ENCODE assay signal across 9 cellular contexts in the genomic region with DNA sequence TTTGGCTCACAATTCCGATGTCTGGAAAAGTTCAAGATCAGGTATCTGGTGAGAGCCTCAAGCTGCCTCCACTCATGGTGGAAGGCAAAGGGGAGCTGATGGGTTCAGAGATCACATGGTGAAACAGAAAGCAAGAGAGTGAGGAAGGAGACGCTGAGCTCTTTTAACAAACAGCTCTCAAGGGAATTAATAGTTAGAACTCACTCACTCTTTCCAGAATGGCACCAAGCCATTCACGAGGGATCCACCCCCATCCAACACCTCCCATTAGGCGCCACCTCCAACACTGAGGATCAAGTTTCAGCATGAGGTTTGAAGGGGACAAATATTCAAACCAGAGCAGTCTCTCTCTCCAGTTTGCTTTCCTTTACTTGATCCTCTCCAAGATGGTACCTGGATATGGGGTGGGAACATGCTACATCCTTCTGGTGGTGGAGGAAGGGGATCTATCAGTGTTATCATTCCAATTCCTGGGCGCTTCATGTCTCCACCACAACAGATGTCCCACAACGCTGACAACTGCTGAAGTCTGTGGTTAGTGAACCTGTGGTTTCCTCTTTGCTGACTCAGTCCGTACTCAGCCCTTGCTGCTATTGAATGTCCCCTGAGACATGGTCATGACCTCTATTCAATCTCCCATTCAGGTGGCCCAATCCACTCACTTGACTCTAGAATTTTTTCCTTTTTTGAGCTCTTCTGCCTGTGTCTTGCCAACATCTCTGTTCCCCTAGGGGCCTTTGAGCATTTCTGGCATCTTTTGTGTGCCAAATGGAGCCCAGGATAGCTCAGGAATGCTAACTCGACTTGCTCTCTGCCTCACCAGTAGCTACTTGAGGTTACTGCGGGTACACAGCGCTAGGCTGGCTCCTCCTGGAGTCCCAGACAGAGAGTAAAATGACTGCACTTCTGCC.
A peak's percentile ranks its signal among the peaks of the same experiment; 100 is the strongest.
DNase-seq lines count a peak whose midpoint lies in the region; ATAC-seq, FAIRE-seq and TF ChIP-seq lines count a peak whose summit lies in the region.
"Had no signal": no experiment of that assay in that cellular context is flagged by ENCODE, and none has a peak within 500 bp of the region (broad histone marks: within the 10 kb centered on the region; RNA-seq: fewer than 3 reads in every experiment).

No MANE protein-coding gene starts in this region.

- no peak for TF ChIP-seq CTCF in D721Med (IDR thresholded peaks at IDR 0.05; ENCODE audit: insufficient read depth, missing control alignments)

- FAIRE-seq in D721Med (lab: Jason Lieb, UNC) = no peak

- in situ Hi-C loops in G401 (cut with HindIII; ENCODE audit: low sequenced_read_pairs) = no loop called here

- ATAC-seq in GM18858 (IDR thresholded peaks at IDR 0.05; ENCODE audit: unreplicated experiment) (peak; percentile 94), HG02943 (IDR thresholded peaks at IDR 0.05; ENCODE audit: low read depth, unreplicated experiment) (peak; percentile 90)

- peak; percentile 21 to 38 for DNase-seq in AML-193 (lab: John Stamatoyannopoulos, UW)
- DNase-seq in NCI-H2029 (lab: John Stamatoyannopoulos, UW) = peak; percentile 20
- peak; percentile 37 to 56 for DNase-seq in activated CD4-positive, alpha-beta T cell treated with anti-CD3 and anti-CD28 coated beads, Interleukin-2, amount 50 U/mL, for 48 hours
- DNase-seq in hepatic stellate cell (ENCODE audit: low spot score) = peak; percentile 3
- DNase-seq in G401 (ENCODE audit: low spot score) = no peak
- DNase-seq in D721Med (ENCODE audit: insufficient read length, low spot score) = no peak
- DNase-seq: heart left ventricle had no signal

Comparison
In these comparisons a context has a peak if more than half of its experiments do, and no peak if none do; other contexts are left out.
1. DNase-seq: peak in AML-193 (2 of 2), NCI-H2029 (single experiment), activated CD4-positive, alpha-beta T cell treated with anti-CD3 and anti-CD28 coated beads, Interleukin-2, amount 50 U/mL, for 48 hours (2 of 2) and hepatic stellate cell (single experiment); none in G401 (single experiment) and D721Med (single experiment).